22 cellular contexts compared by ENCODE assay signal in genomic region chrY:20814794-20815193, GRCh38. TPM values are rescaled to one million over a fixed set of nuclear protein-coding genes. Genes with fewer than 3 reads are reported as not detected.
"Had no signal": no experiment of that assay in that cellular context is flagged by ENCODE, and none has a peak within 500 bp of the region (broad histone marks: within the 10 kb centered on the region; RNA-seq: fewer than 3 reads in every experiment).

No MANE protein-coding gene starts in this region.

- ATAC-seq: heart right ventricle; pancreas; right cardiac atrium; stimulated activated naive B cell treated with anti-CD40 and anti-IgM and Interleukin-4, amounts not matched to agents 10 μg/mL and 1 μg/mL and 100 μg/mL, for 72 hours had no signal

- H3K9me3 Mint-ChIP-seq: nephron; stimulated activated naive B cell treated with anti-CD40 and anti-IgM and Interleukin-4, amounts not matched to agents 10 μg/mL and 1 μg/mL and 100 μg/mL, for 72 hours had no signal

- H3K4me3 Mint-ChIP-seq: naive B cell; nephron; stimulated activated naive B cell treated with anti-CD40 and anti-IgM and Interleukin-4, amounts not matched to agents 10 μg/mL and 1 μg/mL and 100 μg/mL, for 72 hours had no signal

- H3K27ac Mint-ChIP-seq: naive B cell; nephron; progenitor cell of endocrine pancreas; stimulated activated naive B cell treated with anti-CD40 and anti-IgM and Interleukin-4, amounts not matched to agents 10 μg/mL and 1 μg/mL and 100 μg/mL, for 72 hours had no signal

- DNase-seq: cortex of kidney; dorsolateral prefrontal cortex; effector CD8-positive, alpha-beta T cell; heart right ventricle; hypothalamus; kidney glomerular epithelial cell; mesendoderm; naive B cell; occipital lobe; pancreas; right cardiac atrium; small intestine; stimulated activated CD4-positive, alpha-beta T cell treated with anti-CD3 and anti-CD28 coated beads, Interleukin-12 subunit alpha, Interleukin-12 subunit beta, amount 100 ng/mL, for 4 hours; stimulated activated CD4-positive, alpha-beta T cell treated with anti-CD3 and anti-CD28 coated beads, Interleukin-4, amount 100 ng/mL, for 4 hours; stimulated activated naive B cell treated with anti-CD40 and anti-IgM and Interleukin-4, amounts not matched to agents 10 μg/mL and 1 μg/mL and 100 μg/mL, for 72 hours; trophoblast cell had no signal

- H3K4me1 Mint-ChIP-seq: nephron had no signal

- H3K36me3 Mint-ChIP-seq: naive B cell; stimulated activated naive B cell treated with anti-CD40 and anti-IgM and Interleukin-4, amounts not matched to agents 10 μg/mL and 1 μg/mL and 100 μg/mL, for 72 hours had no signal

- H3K27me3 Mint-ChIP-seq: naive B cell; progenitor cell of endocrine pancreas; stimulated activated naive B cell treated with anti-CD40 and anti-IgM and Interleukin-4, amounts not matched to agents 10 μg/mL and 1 μg/mL and 100 μg/mL, for 72 hours had no signal

RNA-seq across cellular contexts. Expression of gene RPS4Y2, which starts 58.9 kb away (rescaled TPM):
- total RNA-seq: dorsolateral prefrontal cortex, frontal cortex, heart right ventricle, liver, lung microvascular endothelial cell, occipital lobe, pancreas, progenitor cell of endocrine pancreas, right cardiac atrium, urinary bladder had no signal
